30 cellular contexts compared by ENCODE assay signal in the genomic region with DNA sequence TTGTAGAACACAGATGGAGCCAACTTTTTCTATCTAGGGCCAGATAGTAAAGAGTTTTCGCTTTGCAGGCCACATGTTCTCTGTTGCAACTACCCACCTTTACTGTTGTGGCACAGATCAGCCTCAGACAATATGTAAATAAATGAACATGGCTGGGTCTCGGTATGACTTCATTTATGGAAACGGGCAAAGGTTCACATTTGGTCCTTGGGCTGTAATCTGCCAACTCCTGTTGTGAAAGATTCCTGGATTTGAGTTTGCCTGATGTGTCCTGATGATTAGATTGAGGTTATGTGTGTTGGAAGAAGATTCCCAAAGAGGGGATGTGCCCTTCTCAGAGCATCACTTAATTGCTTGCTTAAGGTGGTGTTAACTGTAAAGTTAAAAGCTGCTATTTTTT. TPM values are rescaled to one million over a fixed set of nuclear protein-coding genes. Genes with fewer than 3 reads are reported as not detected.
"Had no signal": no experiment of that assay in that cellular context is flagged by ENCODE, and none has a peak within 500 bp of the region (broad histone marks: within the 10 kb centered on the region; RNA-seq: fewer than 3 reads in every experiment).

No MANE protein-coding gene starts in this region.

- H3K9me3 ChIP-seq: adrenal gland, SJSA1, SK-N-SH had no signal

- FAIRE-seq: bronchial epithelial cell, TTC549 had no signal

- H3K4me3 ChIP-seq: adrenal gland, SJSA1 had no signal

- H3K4me1 ChIP-seq: adrenal gland had no signal

- H3K36me3 Mint-ChIP-seq: activated naive CD4-positive, alpha-beta T cell treated with anti-CD3 and anti-CD28 coated beads, Interleukin-2, amount 50 U/mL, for 72 hours; brain had no signal

- H3K27ac Mint-ChIP-seq: activated CD4-positive, alpha-beta T cell treated with anti-CD3 and anti-CD28 coated beads, Interleukin-2, amount 10 ng/mL, durations not matched to agents 24 days and 14 days; activated CD8-positive, alpha-beta T cell treated with anti-CD3 and anti-CD28 coated beads for 36 hours; activated naive CD4-positive, alpha-beta T cell treated with anti-CD3 and anti-CD28 coated beads, Interleukin-2, amount 50 U/mL, for 72 hours; activated T-cell treated with anti-CD3 and anti-CD28 coated beads, Interleukin-2, amount 50 U/mL, for 72 hours; activated T-helper 17 cell treated with anti-CD3 and anti-CD28 coated beads, Interleukin-2, amount 50 U/mL, for 72 hours; brain; T-helper 1 cell treated with Interleukin-12 subunit alpha and Interleukin-12 subunit beta and Interleukin-4 antibody, amounts not matched to agents 30 μg/mL and 1 μg/mL, for 36 hours; T-helper 2 cell treated with Interferon-gamma antibody and Interleukin-4, amounts not matched to agents 5 μg/mL and 100 μg/mL, for 36 hours had no signal

- DNase-seq: activated CD4-positive, alpha-beta T cell treated with anti-CD3 and anti-CD28 coated beads, Interleukin-2, amount 10 ng/mL, durations not matched to agents 24 days and 14 days; activated CD4-positive, alpha-beta T cell treated with anti-CD3 and anti-CD28 coated beads, Interleukin-2, amount 50 U/mL, for 4 hours; activated CD8-positive, alpha-beta T cell treated with anti-CD3 and anti-CD28 coated beads for 36 hours; activated gamma-delta T cell; activated naive CD4-positive, alpha-beta T cell treated with Interleukin-2 at 50 U/mL for 16 hours; activated T-cell treated with anti-CD3 and anti-CD28 coated beads, Interleukin-2, amount 50 U/mL, for 1 hour; activated T-cell treated with anti-CD3 and anti-CD28 coated beads, Interleukin-2, amount 50 U/mL, for 72 hours; adrenal gland; Kasumi-1; KG1; MM.1S; MV-4-11; NCI-H1092; NCI-H1436 treated with DMSO at 0.1 percent for 48 hours; NCI-H1694 treated with DMSO at 0.1 percent for 48 hours; NCI-H2029; NCI-H345; NCI-H524 treated with DMSO at 0.1 percent for 48 hours; NK-92 treated with Interleukin-12 subunit alpha and Interleukin-12 subunit beta, amount 100 ng/mL, for 24 hours; OCI-M1; SHP77 treated with DMSO at 0.1 percent for 48 hours; SK-N-SH had no signal

- H3K4me2 ChIP-seq: SK-N-SH had no signal

- H3K27me3 ChIP-seq: SJSA1 had no signal

- H3K36me3 ChIP-seq: adrenal gland had no signal

- H3K9ac ChIP-seq: SK-N-SH had no signal

- ATAC-seq: activated CD8-positive, alpha-beta T cell treated with anti-CD3 and anti-CD28 coated beads for 36 hours; activated naive CD4-positive, alpha-beta T cell treated with anti-CD3 and anti-CD28 coated beads, Interleukin-2, amount 50 U/mL, for 72 hours; activated T-cell treated with anti-CD3 and anti-CD28 coated beads, Interleukin-2, amount 50 U/mL, for 72 hours; activated T-helper 17 cell treated with anti-CD3 and anti-CD28 coated beads, Interleukin-2, amount 50 U/mL, for 72 hours had no signal

- H3K27ac ChIP-seq: adrenal gland, SJSA1 had no signal

- H3K9me3 Mint-ChIP-seq: activated CD4-positive, alpha-beta T cell treated with anti-CD3 and anti-CD28 coated beads, Interleukin-2, amount 10 ng/mL, durations not matched to agents 24 days and 14 days; activated CD8-positive, alpha-beta T cell treated with anti-CD3 and anti-CD28 coated beads for 36 hours; activated naive CD4-positive, alpha-beta T cell treated with anti-CD3 and anti-CD28 coated beads, Interleukin-2, amount 50 U/mL, for 72 hours; activated T-cell treated with anti-CD3 and anti-CD28 coated beads, Interleukin-2, amount 50 U/mL, for 72 hours; activated T-helper 17 cell treated with anti-CD3 and anti-CD28 coated beads, Interleukin-2, amount 50 U/mL, for 72 hours; brain; T-helper 1 cell treated with Interleukin-12 subunit alpha and Interleukin-12 subunit beta and Interleukin-4 antibody, amounts not matched to agents 30 μg/mL and 1 μg/mL, for 36 hours; T-helper 2 cell treated with Interferon-gamma antibody and Interleukin-4, amounts not matched to agents 5 μg/mL and 100 μg/mL, for 36 hours had no signal

- H3K4me3 Mint-ChIP-seq: activated CD4-positive, alpha-beta T cell treated with anti-CD3 and anti-CD28 coated beads, Interleukin-2, amount 10 ng/mL, durations not matched to agents 24 days and 14 days; activated CD8-positive, alpha-beta T cell treated with anti-CD3 and anti-CD28 coated beads for 36 hours; activated T-cell treated with anti-CD3 and anti-CD28 coated beads, Interleukin-2, amount 50 U/mL, for 72 hours; activated T-helper 17 cell treated with anti-CD3 and anti-CD28 coated beads, Interleukin-2, amount 50 U/mL, for 72 hours; brain; T-helper 1 cell treated with Interleukin-12 subunit alpha and Interleukin-12 subunit beta and Interleukin-4 antibody, amounts not matched to agents 30 μg/mL and 1 μg/mL, for 36 hours; T-helper 2 cell treated with Interferon-gamma antibody and Interleukin-4, amounts not matched to agents 5 μg/mL and 100 μg/mL, for 36 hours had no signal

RNA-seq across cellular contexts. Expression of gene RBM20, which starts 38.2 kb away (rescaled TPM):
- total RNA-seq: bronchial epithelial cell had no signal
